9 cellular contexts compared by ENCODE assay signal in the genomic region with DNA sequence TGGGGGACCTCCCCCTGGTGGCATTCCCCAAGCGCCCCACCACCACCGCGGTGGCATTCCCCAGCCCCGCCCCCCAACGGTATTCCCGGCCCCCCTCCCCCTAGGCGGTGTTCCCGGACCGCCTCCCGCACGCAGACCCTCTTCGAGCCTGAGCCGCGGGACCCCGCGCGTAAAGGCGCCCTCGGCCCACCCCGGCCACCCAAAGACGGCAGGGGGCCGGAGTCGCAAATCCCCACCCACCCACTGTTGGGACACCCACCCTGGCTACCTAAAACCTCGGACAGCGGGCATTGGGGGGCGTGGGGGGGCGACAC. TPM values are rescaled to one million over a fixed set of nuclear protein-coding genes. Genes with fewer than 3 reads are reported as not detected.
DNase-seq lines count a peak whose midpoint lies in the region; ATAC-seq lines count a peak whose summit lies in the region.
"Had no signal": no experiment of that assay in that cellular context is flagged by ENCODE, and none has a peak within 500 bp of the region (broad histone marks: within the 10 kb centered on the region; RNA-seq: fewer than 3 reads in every experiment).

No MANE protein-coding gene starts in this region.

- H3K9me3 ChIP-seq in MG63, result no peaks in the 10 kb centered on the region

- peaks cover 41 to 48% (median 47%) of the 10 kb centered on the region in 3 donors for H3K27me3 Mint-ChIP-seq in naive B cell

- H3K4me1 Mint-ChIP-seq in naive B cell, result peaks cover 8 to 12% (median 12%) of the 10 kb centered on the region in 3 donors

- ATAC-seq in naive B cell (ENCODE audit: low read depth in 2 of 2) (no peak), GM21786 (IDR thresholded peaks at IDR 0.05; ENCODE audit: unreplicated experiment) (no peak), GM18511 (IDR thresholded peaks at IDR 0.05; ENCODE audit: unreplicated experiment) (no peak)

- H3K36me3 Mint-ChIP-seq in naive B cell, result no peaks in the 10 kb centered on the region
- H3K36me3 Mint-ChIP-seq: activated naive CD4-positive, alpha-beta T cell treated with anti-CD3 and anti-CD28 coated beads, Interleukin-2, amount 50 U/mL, for 24 hours had no signal

- H3K27ac Mint-ChIP-seq in naive B cell, result no peak overlapping the region

- H3K4me3 Mint-ChIP-seq in naive B cell, result peak overlapping the region in 6 of 8 donors; percentile 36 to 82 (median 67)

- peaks cover 31% of the 10 kb centered on the region for H3K27me3 ChIP-seq in MG63

- no peaks in the 10 kb centered on the region for H3K36me3 ChIP-seq in MG63

- H3K4me3 ChIP-seq in MG63, result peak overlapping the region; percentile 36

- H3K9me3 Mint-ChIP-seq in naive B cell, result peaks cover 0 to 5% (median 2%) of the 10 kb centered on the region in 7 donors
- H3K9me3 Mint-ChIP-seq: activated naive CD4-positive, alpha-beta T cell treated with anti-CD3 and anti-CD28 coated beads, Interleukin-2, amount 50 U/mL, for 24 hours had no signal

- DNase-seq in AG08396 (ENCODE audit: low spot score) (peak; percentile 54), MG63 (no peak), ecto neural progenitor cell (ENCODE audit: low spot score) (peak; percentile 61), naive B cell (no peak), HK-2 (ENCODE audit: unreplicated experiment) (no peak)
- DNase-seq in stimulated activated CD4-positive, alpha-beta T cell treated with anti-CD3 and anti-CD28 coated beads, Interleukin-12 subunit alpha, Interleukin-12 subunit beta, amount 100 ng/mL, for 4 hours, result no peak

RNA-seq across cellular contexts. Expression of a gene that starts 22.4 kb away (rescaled TPM):
- total RNA-seq in MG63 (2014; rRNA removed; shearing (Covaris generic); ENCODE audit: low replicate concordance), result 5.6 and 7.0 TPM in 2 replicates
- not detected for polyA plus RNA-seq in naive B cell (ENCODE audit: low read depth in 6 of 6)

Comparison
In these comparisons a context has a peak if more than half of its experiments do, and no peak if none do; other contexts are left out.
1. DNase-seq: peak in AG08396 (single experiment) and ecto neural progenitor cell (single experiment); none in MG63 (single experiment), naive B cell (single experiment), stimulated activated CD4-positive, alpha-beta T cell treated with anti-CD3 and anti-CD28 coated beads, Interleukin-12 subunit alpha, Interleukin-12 subunit beta, amount 100 ng/mL, for 4 hours (single experiment) and HK-2 (single experiment).